ENCODE assay signal across 1 cellular context in genomic region chr12:133129368-133130037, GRCh38.
TF ChIP-seq lines count a peak whose summit lies in the region.

No MANE protein-coding gene starts in this region.

TF ChIP-seq in endothelial cell of umbilical vein, 7 proteins besides CTCF, POLR2A, EP300 and RAD21:
- TF ChIP-seq EZH2 (IDR thresholded peaks at IDR 0.05; ENCODE audit: borderline replicate concordance, low read depth, low read length, severe bottlenecking), result no peak
